Comparison of ENCODE assay signal across 2 cellular contexts in the genomic region with DNA sequence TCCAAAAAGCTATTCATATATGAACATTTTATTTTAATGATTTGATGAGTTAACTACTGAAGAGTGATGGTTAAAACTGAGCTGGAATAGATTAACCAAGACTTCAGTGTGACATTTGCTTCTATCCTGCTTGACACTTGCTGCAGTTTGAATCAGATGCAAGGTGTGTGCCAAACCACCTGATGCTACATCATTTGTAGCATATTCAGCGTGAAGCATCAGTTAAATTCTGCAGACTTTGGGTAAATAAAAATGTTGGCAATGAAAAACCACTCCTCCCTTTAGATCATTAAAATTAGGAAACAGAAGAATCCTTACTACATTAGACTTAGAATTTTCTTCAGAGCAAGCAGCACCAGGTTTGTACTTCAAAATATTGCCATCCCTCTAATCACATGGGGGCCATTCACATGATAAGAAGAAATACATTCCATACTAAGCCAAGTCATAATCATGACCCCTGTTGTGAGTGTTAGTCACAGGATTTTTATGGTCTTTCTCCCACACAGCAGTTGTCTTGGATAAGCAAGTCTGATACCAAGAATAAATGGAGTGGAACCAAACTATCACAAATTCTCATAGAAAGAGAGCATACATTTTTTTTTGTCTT.
TF ChIP-seq lines count a peak whose summit lies in the region.

No MANE protein-coding gene starts in this region.

TF ChIP-seq in Ishikawa, 13 proteins besides CTCF, POLR2A, EP300 and RAD21 (continued from another document):
- TF ChIP-seq, protein P1, sequence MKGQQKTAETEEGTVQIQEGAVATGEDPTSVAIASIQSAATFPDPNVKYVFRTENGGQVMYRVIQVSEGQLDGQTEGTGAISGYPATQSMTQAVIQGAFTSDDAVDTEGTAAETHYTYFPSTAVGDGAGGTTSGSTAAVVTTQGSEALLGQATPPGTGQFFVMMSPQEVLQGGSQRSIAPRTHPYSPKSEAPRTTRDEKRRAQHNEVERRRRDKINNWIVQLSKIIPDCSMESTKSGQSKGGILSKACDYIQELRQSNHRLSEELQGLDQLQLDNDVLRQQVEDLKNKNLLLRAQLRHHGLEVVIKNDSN (IDR thresholded peaks at IDR 0.05): peak; percentile 63
- TF ChIP-seq TEAD4 (IDR thresholded peaks at IDR 0.05): peak; percentile 33; the same call in 1 of the 2 replicates

TF ChIP-seq in K562, 482 proteins besides CTCF, POLR2A, EP300 and RAD21 (continued from another document):
- TF ChIP-seq, protein P2, sequence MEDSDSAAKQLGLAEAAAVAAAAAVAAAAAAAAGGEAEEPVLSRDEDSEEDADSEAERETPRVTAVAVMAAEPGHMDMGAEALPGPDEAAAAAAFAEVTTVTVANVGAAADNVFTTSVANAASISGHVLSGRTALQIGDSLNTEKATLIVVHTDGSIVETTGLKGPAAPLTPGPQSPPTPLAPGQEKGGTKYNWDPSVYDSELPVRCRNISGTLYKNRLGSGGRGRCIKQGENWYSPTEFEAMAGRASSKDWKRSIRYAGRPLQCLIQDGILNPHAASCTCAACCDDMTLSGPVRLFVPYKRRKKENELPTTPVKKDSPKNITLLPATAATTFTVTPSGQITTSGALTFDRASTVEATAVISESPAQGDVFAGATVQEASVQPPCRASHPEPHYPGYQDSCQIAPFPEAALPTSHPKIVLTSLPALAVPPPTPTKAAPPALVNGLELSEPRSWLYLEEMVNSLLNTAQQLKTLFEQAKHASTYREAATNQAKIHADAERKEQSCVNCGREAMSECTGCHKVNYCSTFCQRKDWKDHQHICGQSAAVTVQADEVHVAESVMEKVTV (CRISPR knock-in tag; IDR thresholded peaks at IDR 0.05): no peak
- TF ChIP-seq ZNF133 (CRISPR knock-in tag; IDR thresholded peaks at IDR 0.05) (no peak), TAF15 (IDR thresholded peaks at IDR 0.05; ENCODE audit: low read depth, low read length) (no peak), TSC22D4 (tag; IDR thresholded peaks at IDR 0.05) (no peak), KDM1A (IDR thresholded peaks at IDR 0.05) (peak; percentile 43 to 47; a peak in 2 of 4 replicates), ZBED1 (IDR thresholded peaks at IDR 0.05) (no peak), STAT5A (IDR thresholded peaks at IDR 0.05; ENCODE audit: borderline replicate concordance, low read length) (no peak), CBFA2T2 (conservative IDR thresholded peaks at IDR 0.05) (peak; percentile 39)
- TF ChIP-seq, protein P3, sequence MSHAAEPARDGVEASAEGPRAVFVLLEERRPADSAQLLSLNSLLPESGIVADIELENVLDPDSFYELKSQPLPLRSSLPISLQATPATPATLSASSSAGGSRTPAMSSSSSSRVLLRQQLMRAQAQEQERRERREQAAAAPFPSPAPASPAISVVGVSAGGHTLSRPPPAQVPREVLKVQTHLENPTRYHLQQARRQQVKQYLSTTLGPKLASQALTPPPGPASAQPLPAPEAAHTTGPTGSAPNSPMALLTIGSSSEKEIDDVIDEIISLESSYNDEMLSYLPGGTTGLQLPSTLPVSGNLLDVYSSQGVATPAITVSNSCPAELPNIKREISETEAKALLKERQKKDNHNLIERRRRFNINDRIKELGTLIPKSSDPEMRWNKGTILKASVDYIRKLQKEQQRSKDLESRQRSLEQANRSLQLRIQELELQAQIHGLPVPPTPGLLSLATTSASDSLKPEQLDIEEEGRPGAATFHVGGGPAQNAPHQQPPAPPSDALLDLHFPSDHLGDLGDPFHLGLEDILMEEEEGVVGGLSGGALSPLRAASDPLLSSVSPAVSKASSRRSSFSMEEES (CRISPR knock-in tag; IDR thresholded peaks at IDR 0.05): no peak
- TF ChIP-seq, protein P4, sequence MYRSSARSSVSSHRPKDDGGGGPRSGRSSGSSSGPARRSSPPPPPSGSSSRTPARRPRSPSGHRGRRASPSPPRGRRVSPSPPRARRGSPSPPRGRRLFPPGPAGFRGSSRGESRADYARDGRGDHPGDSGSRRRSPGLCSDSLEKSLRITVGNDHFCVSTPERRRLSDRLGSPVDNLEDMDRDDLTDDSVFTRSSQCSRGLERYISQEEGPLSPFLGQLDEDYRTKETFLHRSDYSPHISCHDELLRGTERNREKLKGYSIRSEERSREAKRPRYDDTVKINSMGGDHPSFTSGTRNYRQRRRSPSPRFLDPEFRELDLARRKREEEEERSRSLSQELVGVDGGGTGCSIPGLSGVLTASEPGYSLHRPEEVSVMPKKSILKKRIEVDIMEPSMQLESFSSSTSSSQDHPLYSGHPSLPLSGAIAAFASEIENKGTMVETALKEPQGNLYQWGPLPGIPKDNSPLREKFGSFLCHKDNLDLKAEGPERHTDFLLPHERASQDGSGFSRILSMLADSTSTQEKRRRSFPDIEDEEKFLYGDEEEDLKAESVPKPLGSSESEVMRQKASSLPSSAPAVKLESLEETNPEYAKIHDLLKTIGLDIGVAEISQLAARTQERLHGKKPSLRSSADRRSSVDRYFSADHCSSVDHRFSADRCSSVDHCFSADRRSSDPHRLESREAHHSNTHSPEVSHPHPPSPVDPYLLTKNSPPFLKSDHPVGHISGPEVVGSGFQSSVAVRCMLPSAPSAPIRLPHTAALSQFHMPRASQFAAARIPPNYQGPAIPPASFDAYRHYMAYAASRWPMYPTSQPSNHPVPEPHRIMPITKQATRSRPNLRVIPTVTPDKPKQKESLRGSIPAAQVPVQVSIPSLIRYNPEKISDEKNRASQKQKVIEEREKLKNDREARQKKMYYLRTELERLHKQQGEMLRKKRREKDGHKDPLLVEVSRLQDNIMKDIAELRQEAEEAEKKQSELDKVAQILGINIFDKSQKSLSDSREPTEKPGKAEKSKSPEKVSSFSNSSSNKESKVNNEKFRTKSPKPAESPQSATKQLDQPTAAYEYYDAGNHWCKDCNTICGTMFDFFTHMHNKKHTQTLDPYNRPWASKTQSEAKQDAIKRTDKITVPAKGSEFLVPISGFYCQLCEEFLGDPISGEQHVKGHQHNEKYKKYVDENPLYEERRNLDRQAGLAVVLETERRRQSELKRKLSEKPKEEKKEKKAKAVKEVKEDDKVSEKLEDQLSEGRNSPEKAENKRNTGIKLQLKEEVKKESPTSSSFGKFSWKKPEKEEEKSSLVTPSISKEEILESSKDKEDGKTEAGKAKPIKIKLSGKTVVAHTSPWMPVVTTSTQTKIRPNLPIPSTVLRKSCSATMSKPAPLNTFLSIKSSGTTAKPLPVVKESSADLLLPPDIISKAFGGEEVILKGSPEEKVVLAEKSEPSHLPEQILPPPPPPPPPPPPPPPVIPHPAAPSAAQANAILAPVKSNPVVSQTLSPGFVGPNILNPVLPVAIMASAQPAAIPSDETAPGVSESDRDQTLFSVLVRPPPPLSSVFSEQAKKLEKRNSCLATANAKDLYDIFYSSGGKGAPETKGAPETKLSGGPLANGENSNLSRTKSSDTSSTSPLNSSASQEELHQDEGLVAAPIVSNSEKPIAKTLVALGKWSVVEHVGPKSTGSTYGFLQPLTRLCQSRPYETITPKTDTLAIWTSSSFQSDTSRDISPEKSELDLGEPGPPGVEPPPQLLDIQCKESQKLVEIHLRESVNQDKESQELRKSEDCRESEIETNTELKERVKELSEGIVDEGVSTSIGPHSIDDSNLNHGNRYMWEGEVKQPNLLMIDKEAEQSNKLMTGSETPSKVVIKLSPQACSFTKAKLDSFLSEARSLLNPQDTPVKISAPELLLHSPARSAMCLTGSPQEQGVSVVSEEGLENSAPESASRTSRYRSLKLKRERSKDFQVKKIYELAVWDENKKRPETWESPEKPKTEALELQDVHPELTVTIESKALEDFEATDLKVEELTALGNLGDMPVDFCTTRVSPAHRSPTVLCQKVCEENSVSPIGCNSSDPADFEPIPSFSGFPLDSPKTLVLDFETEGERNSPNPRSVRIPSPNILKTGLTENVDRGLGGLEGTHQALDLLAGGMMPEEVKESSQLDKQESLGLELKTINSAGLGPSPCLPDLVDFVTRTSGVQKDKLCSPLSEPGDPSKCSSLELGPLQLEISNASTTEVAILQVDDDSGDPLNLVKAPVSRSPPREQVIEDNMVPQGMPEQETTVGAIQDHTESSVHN (IDR thresholded peaks at IDR 0.05; ENCODE audit: borderline replicate concordance in 1 of 2, low read depth in 1 of 2): no peak
